In the genomic region with DNA sequence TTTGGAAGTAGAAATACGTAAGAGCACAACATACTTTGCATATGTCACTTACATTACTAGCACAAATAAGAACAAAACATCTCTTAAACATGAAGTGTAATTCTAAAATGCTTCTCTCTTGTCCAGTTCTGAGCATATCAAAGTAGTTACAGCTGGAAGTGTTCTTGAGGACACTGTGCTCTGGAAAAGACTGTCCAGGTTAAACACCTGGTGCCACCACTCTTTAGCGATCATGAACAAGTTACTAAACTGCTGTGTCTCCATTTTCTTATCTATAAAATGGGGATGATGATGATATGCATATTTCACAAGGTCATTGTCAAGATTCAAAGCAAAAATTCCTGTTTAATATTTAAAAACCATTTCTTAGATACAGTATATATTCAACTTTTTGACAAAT, we compare ENCODE assay signal across 35 cellular contexts. TPM values are rescaled to one million over a fixed set of nuclear protein-coding genes. Genes with fewer than 3 reads are reported as not detected.
"Had no signal": no experiment of that assay in that cellular context is flagged by ENCODE, and none has a peak within 500 bp of the region (broad histone marks: within the 10 kb centered on the region; RNA-seq: fewer than 3 reads in every experiment).

No MANE protein-coding gene starts in this region.

- H3K4me2 ChIP-seq: smooth muscle cell had no signal

- H3K27ac ChIP-seq: neutrophil, pancreas, prostate gland, right lobe of liver, sigmoid colon, skin epidermis, spleen, suprapubic skin, testis, tibial artery, upper lobe of left lung, uterus had no signal

- H3K27me3 ChIP-seq: neutrophil, pancreas, right lobe of liver, sigmoid colon, spleen, suprapubic skin, testis, tibial artery, upper lobe of left lung, uterus had no signal

- H3K36me3 ChIP-seq: neutrophil, pancreas, prostate gland, right lobe of liver, sigmoid colon, spleen, suprapubic skin, tibial artery, upper lobe of left lung, uterus had no signal

- ATAC-seq: naive thymus-derived CD8-positive, alpha-beta T cell; natural killer cell treated with Interleukin-12 subunit alpha and Interleukin-12 subunit beta and Interleukin-15 and Interleukin-18, amount 100 ng/mL, for 72 hours; pancreas; right cardiac atrium; stimulated activated memory B cell treated with anti-CD40 and anti-IgM and Interleukin-4, amounts not matched to agents 10 μg/mL and 1 μg/mL and 100 μg/mL, for 72 hours; stimulated activated naive CD8-positive, alpha-beta T cell treated with anti-CD3 and anti-CD28 coated beads, Interleukin-15, amount 100 ng/mL, for 72 hours; stimulated activated naive CD8-positive, alpha-beta T cell treated with anti-CD3 and anti-CD28 coated beads, Interleukin-15, Interleukin-2, amounts not matched to agents 100 U/mL and 50 U/mL, for 24 hours had no signal

- H3K4me3 ChIP-seq: pancreas, prostate gland, right lobe of liver, sigmoid colon, skin epidermis, smooth muscle cell, spleen, suprapubic skin, testis, tibial artery, upper lobe of left lung, uterus had no signal

- DNase-seq: naive B cell; naive thymus-derived CD8-positive, alpha-beta T cell; nephron progenitor cell; nucleus accumbens; pancreas; right cardiac atrium; right lobe of liver; sigmoid colon; spleen; stimulated activated CD4-positive, alpha-beta T cell treated with anti-CD3 and anti-CD28 coated beads, Interleukin-12 subunit alpha, Interleukin-12 subunit beta, amount 100 ng/mL, for 4 hours; stimulated activated CD4-positive, alpha-beta T cell treated with anti-CD3 and anti-CD28 coated beads, Interleukin-1b, Interleukin-23, amount 100 ng/mL, for 48 hours; stimulated activated CD4-positive, alpha-beta T cell treated with anti-CD3 and anti-CD28 coated beads, Interleukin-4, amount 100 ng/mL, for 1 hour; stimulated activated CD4-positive, alpha-beta T cell treated with anti-CD3 and anti-CD28 coated beads, Interleukin-4, amount 100 ng/mL, for 4 hours; stimulated activated CD8-positive, alpha-beta memory T cell treated with anti-CD3 and anti-CD28 coated beads, Interleukin-4, amount 100 ng/mL, for 48 hours; stimulated activated naive CD4-positive, alpha-beta T cell; stimulated activated naive CD8-positive, alpha-beta T cell treated with anti-CD3 and anti-CD28 coated beads, Interleukin-15, amount 100 ng/mL, for 72 hours; stimulated activated naive CD8-positive, alpha-beta T cell treated with anti-CD3 and anti-CD28 coated beads, Interleukin-15, Interleukin-2, amounts not matched to agents 100 U/mL and 50 U/mL, for 24 hours; substantia nigra; testis; tibial artery; upper lobe of left lung; uterus had no signal

- H3K9me3 ChIP-seq: neutrophil, pancreas, prostate gland, right lobe of liver, testis had no signal

- H3K4me1 ChIP-seq: pancreas, prostate gland, sigmoid colon, spleen, suprapubic skin, testis, tibial artery, upper lobe of left lung, uterus had no signal

- FAIRE-seq: pancreas had no signal

RNA-seq across cellular contexts. Expression of a gene that starts 0.8 kb away (rescaled TPM):
- total RNA-seq: naive thymus-derived CD8-positive, alpha-beta T cell; natural killer cell treated with Interleukin-12 subunit alpha and Interleukin-12 subunit beta and Interleukin-15 and Interleukin-18, amount 100 ng/mL, for 72 hours; neural crest cell; omental fat pad; osteocyte; pancreas; posterior vena cava; renal cortical epithelial cell; sigmoid colon; smooth muscle cell; spleen; suprapubic skin; testis; uterus had no signal
- polyA plus RNA-seq: naive thymus-derived CD8-positive, alpha-beta T cell; smooth muscle cell; urinary bladder had no signal
